ENCODE assay signal across 1 cellular context in genomic region chr4:48268956-48269860, GRCh38.
TF ChIP-seq lines count a peak whose summit lies in the region.

TSS of gene TEC (minus strand) at chr4:48269838. CDS start at chr4:48228614, 41,224 bp downstream.

TF ChIP-seq in HepG2, 621 proteins besides CTCF, POLR2A, EP300 and RAD21 (continued from another document and continues in another):
- TF ChIP-seq ZNF691 (CRISPR knock-in tag; IDR thresholded peaks at IDR 0.05; ENCODE audit: borderline replicate concordance, low read depth) (peak; percentile 39; the same call in 1 of the 2 replicates), GTF2F1 (IDR thresholded peaks at IDR 0.05; ENCODE audit: low read length) (no peak), TARDBP (CRISPR knock-in tag; IDR thresholded peaks at IDR 0.05) (no peak; the same call in 1 of the 2 replicates), EHMT2 (IDR thresholded peaks at IDR 0.05; ENCODE audit: borderline replicate concordance, low read depth, low read length) (no peak), ZNF879 (CRISPR knock-in tag; IDR thresholded peaks at IDR 0.05) (no peak), CEBPZ (IDR thresholded peaks at IDR 0.05; ENCODE audit: low read length) (no peak), MLLT10 (CRISPR knock-in tag; IDR thresholded peaks at IDR 0.05) (no peak), ZNF576 (CRISPR knock-in tag; IDR thresholded peaks at IDR 0.05) (no peak), ZNF710 (CRISPR knock-in tag; IDR thresholded peaks at IDR 0.05; ENCODE audit: borderline replicate concordance) (peak; percentile 49; the same call in 1 of the 2 replicates), TEF (CRISPR knock-in tag; IDR thresholded peaks at IDR 0.05) (no peak), ZNF629 (CRISPR knock-in tag; conservative IDR thresholded peaks at IDR 0.05) (no peak), GZF1 (CRISPR knock-in tag; IDR thresholded peaks at IDR 0.05) (no peak), ZBTB34 (CRISPR knock-in tag; IDR thresholded peaks at IDR 0.05) (no peak), XBP1 (CRISPR knock-in tag; IDR thresholded peaks at IDR 0.05) (no peak), ARHGAP35 (CRISPR knock-in tag; IDR thresholded peaks at IDR 0.05; ENCODE audit: borderline replicate concordance) (peak; percentile 46; the same call in 1 of the 2 replicates), ZFP90 (CRISPR knock-in tag; IDR thresholded peaks at IDR 0.05; ENCODE audit: borderline replicate concordance) (no peak), ZFP82 (CRISPR knock-in tag; IDR thresholded peaks at IDR 0.05; ENCODE audit: borderline replicate concordance) (no peak), HNF1B (CRISPR knock-in tag; IDR thresholded peaks at IDR 0.05) (no peak), TSC22D2 (CRISPR knock-in tag; IDR thresholded peaks at IDR 0.05; ENCODE audit: borderline replicate concordance) (no peak), FOXO1 (CRISPR knock-in tag; IDR thresholded peaks at IDR 0.05) (no peak), ZNF253 (CRISPR knock-in tag; IDR thresholded peaks at IDR 0.05; ENCODE audit: borderline replicate concordance) (no peak), ZNF142 (CRISPR knock-in tag; IDR thresholded peaks at IDR 0.05) (0 out of 2 replicates have a peak, but pooled peaks have one; percentile 15), ZNF143 (CRISPR knock-in tag; IDR thresholded peaks at IDR 0.05) (no peak), ZBTB10 (CRISPR knock-in tag; IDR thresholded peaks at IDR 0.05; ENCODE audit: borderline replicate concordance) (no peak), ZFP62 (CRISPR knock-in tag; IDR thresholded peaks at IDR 0.05) (no peak), RBM22 (optimal IDR thresholded peaks at IDR 0.05; ENCODE audit: low read length) (no peak), ZNF639 (CRISPR knock-in tag; conservative IDR thresholded peaks at IDR 0.05) (no peak), KLF9 (CRISPR knock-in tag; IDR thresholded peaks at IDR 0.05; ENCODE audit: low read depth) (no peak), ZSCAN30 (CRISPR knock-in tag; IDR thresholded peaks at IDR 0.05) (no peak), BRF2 (CRISPR knock-in tag; IDR thresholded peaks at IDR 0.05) (no peak), ZNF326 (CRISPR knock-in tag; IDR thresholded peaks at IDR 0.05; ENCODE audit: borderline replicate concordance) (no peak), SNAI1 (CRISPR knock-in tag; IDR thresholded peaks at IDR 0.05; ENCODE audit: borderline replicate concordance) (0 out of 2 replicates have a peak, but pooled peaks have one; percentile 28)
